In the genomic region with DNA sequence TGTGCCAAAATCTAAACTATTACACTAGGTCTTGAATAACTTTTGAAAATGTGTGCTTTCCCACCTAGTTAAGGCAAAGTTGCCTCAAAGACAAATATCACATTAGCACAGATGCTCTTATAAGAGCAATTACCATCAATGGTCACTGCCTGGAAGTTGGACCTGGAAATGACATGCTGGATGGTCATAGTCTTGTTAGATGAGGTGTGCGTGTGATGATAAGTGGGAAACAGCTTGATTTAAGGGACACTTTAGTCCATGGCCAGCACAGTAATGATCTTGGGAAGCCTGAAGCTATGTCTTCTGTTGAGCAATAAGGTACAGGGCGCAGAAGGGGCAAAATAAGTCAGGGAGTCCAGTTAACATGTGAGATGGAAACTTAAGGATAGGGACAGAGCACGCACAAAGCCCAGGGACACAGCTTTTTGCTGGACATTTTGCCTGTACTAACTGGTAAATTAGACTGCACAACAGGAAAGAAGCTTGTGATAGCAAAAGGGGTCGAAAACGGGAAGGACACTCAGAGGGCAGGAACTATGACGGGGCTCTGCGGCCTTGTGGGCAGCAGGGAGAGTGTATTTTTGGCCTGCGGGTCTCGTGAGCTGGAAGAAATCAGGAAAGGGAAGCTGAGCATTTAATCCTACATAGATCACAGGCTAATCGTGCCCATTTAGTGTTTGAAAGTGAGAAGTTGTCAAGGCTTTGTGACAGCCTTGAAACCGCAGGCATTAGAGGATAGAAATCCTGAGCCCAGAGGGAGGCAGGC, we compare ENCODE assay signal across 1 cellular context.
TF ChIP-seq lines count a peak whose summit lies in the region.

No MANE protein-coding gene starts in this region.

TF ChIP-seq in GM23338, 12 proteins besides CTCF, POLR2A, EP300 and RAD21 (continued from another document):
- TF ChIP-seq, protein P1, sequence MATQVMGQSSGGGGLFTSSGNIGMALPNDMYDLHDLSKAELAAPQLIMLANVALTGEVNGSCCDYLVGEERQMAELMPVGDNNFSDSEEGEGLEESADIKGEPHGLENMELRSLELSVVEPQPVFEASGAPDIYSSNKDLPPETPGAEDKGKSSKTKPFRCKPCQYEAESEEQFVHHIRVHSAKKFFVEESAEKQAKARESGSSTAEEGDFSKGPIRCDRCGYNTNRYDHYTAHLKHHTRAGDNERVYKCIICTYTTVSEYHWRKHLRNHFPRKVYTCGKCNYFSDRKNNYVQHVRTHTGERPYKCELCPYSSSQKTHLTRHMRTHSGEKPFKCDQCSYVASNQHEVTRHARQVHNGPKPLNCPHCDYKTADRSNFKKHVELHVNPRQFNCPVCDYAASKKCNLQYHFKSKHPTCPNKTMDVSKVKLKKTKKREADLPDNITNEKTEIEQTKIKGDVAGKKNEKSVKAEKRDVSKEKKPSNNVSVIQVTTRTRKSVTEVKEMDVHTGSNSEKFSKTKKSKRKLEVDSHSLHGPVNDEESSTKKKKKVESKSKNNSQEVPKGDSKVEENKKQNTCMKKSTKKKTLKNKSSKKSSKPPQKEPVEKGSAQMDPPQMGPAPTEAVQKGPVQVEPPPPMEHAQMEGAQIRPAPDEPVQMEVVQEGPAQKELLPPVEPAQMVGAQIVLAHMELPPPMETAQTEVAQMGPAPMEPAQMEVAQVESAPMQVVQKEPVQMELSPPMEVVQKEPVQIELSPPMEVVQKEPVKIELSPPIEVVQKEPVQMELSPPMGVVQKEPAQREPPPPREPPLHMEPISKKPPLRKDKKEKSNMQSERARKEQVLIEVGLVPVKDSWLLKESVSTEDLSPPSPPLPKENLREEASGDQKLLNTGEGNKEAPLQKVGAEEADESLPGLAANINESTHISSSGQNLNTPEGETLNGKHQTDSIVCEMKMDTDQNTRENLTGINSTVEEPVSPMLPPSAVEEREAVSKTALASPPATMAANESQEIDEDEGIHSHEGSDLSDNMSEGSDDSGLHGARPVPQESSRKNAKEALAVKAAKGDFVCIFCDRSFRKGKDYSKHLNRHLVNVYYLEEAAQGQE (IDR thresholded peaks at IDR 0.05; ENCODE audit: unreplicated experiment), result no peak
- no peak for TF ChIP-seq EZH2phosphoT487 (IDR thresholded peaks at IDR 0.05; ENCODE audit: unreplicated experiment)
- no peak for TF ChIP-seq EZH2 (IDR thresholded peaks at IDR 0.05; ENCODE audit: low read depth, unreplicated experiment)
- TF ChIP-seq, protein P2, sequence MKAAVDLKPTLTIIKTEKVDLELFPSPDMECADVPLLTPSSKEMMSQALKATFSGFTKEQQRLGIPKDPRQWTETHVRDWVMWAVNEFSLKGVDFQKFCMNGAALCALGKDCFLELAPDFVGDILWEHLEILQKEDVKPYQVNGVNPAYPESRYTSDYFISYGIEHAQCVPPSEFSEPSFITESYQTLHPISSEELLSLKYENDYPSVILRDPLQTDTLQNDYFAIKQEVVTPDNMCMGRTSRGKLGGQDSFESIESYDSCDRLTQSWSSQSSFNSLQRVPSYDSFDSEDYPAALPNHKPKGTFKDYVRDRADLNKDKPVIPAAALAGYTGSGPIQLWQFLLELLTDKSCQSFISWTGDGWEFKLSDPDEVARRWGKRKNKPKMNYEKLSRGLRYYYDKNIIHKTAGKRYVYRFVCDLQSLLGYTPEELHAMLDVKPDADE (IDR thresholded peaks at IDR 0.05), result no peak
